13 cellular contexts compared by ENCODE assay signal in the genomic region with DNA sequence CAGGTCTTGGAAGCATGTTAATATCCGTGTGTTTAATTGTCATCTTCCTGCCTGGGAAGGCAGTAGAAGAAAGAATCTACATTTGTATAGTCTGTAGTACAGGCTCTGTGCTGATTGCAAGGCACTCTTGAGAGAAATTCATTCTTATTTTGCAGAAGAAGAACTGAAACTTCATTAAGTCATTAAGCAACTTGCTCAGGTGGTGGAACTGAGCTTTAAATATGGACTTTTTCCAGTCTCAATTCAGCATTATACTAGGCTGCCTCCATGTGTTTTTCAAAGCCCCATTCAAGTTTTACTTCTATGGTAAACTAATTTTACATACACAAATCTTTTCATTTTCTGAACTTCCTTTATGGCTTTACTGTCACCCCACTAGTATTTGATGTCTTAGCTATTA. TPM values are rescaled to one million over a fixed set of nuclear protein-coding genes. Genes with fewer than 3 reads are reported as not detected.
DNase-seq lines count a peak whose midpoint lies in the region; ATAC-seq, FAIRE-seq and TF ChIP-seq lines count a peak whose summit lies in the region.
"Had no signal": no experiment of that assay in that cellular context is flagged by ENCODE, and none has a peak within 500 bp of the region (broad histone marks: within the 10 kb centered on the region; RNA-seq: fewer than 3 reads in every experiment).

No MANE protein-coding gene starts in this region.

- H3K4me2 ChIP-seq in K562 (ENCODE audit: insufficient read depth, low read length): no peak overlapping the region

- peaks cover 90% of the 10 kb centered on the region for H3K79me2 ChIP-seq in K562 (ENCODE audit: control insufficient read depth, insufficient read depth, low read length)

- no peak for TF ChIP-seq CTCF in K562 (IDR thresholded peaks at IDR 0.05 in 2 of 3, conservative IDR thresholded peaks at IDR 0.05 in 1 of 3; ENCODE audit: insufficient read depth in 2 of 3, low read depth in 1 of 3, low read length in 3 of 3)
- no peak for TF ChIP-seq CTCF in Caco-2 (IDR thresholded peaks at IDR 0.05; ENCODE audit: insufficient read depth in 1 of 2, low read depth in 1 of 2, low read length in 1 of 2, severe bottlenecking in 1 of 2, unreplicated experiment in 1 of 2)
- no peak for TF ChIP-seq CTCF in chondrocyte (IDR thresholded peaks at IDR 0.05)

- intact Hi-C loops in K562 (cut with micrococcal nuclease) (no loop called here), left cardiac atrium (cut with DNase I) (no loop called here), Caco-2 (cut with micrococcal nuclease; ENCODE audit: unreplicated experiment) (no loop called here)

- H3K4me1 ChIP-seq in K562 (replicated peaks in 1 of 2; ENCODE audit: control insufficient read depth in 2 of 2, insufficient read depth in 2 of 2, low read length in 2 of 2): no peaks in the 10 kb centered on the region; a peak in 1 of 5 replicates
- H3K4me1 ChIP-seq in Caco-2: no peaks in the 10 kb centered on the region; the same call in 1 of the 2 replicates

- peaks cover 8% of the 10 kb centered on the region; the same call in 1 of the 2 replicates for H4K20me1 ChIP-seq in K562 (replicated peaks; ENCODE audit: control insufficient read depth, insufficient read depth, low read length)

- no peak for TF ChIP-seq POLR2A in K562 (conservative IDR thresholded peaks at IDR 0.05)

- H3K36me3 ChIP-seq in K562 (ENCODE audit: control insufficient read depth, insufficient read depth, low read length): peaks cover 58% of the 10 kb centered on the region
- H3K36me3 ChIP-seq in Caco-2 (ENCODE audit: control insufficient read depth, insufficient read depth, low read length): no peaks in the 10 kb centered on the region

- H2AFZ ChIP-seq in K562 (ENCODE audit: low read depth, low read length): no peak overlapping the region

- H3K4me1 Mint-ChIP-seq in Caco-2 (ENCODE audit: low read depth, unreplicated experiment): no peaks in the 10 kb centered on the region
- peaks cover 5% of the 10 kb centered on the region for H3K4me1 Mint-ChIP-seq in chondrocyte (ENCODE audit: low read depth)

- no TSS peak for BruUV-seq in K562 (replicated peaks; lab: Mats Ljungman, UMichigan)
- BruUV-seq in Caco-2 (replicated peaks; lab: Mats Ljungman, UMichigan): no TSS peak

- H3K36me3 Mint-ChIP-seq in Caco-2 (ENCODE audit: insufficient read depth, unreplicated experiment): peaks cover 30% of the 10 kb centered on the region
- H3K36me3 Mint-ChIP-seq in chondrocyte (ENCODE audit: low read depth): peaks cover 7% of the 10 kb centered on the region

- no peaks in the 10 kb centered on the region for H3K9me1 ChIP-seq in K562 (ENCODE audit: control insufficient read depth, insufficient read depth, low read length)

- H3K9me3 Mint-ChIP-seq in Caco-2 (ENCODE audit: unreplicated experiment) (no peaks in the 10 kb centered on the region), chondrocyte (ENCODE audit: low read depth) (no peaks in the 10 kb centered on the region)
- H3K9me3 Mint-ChIP-seq: activated T-cell treated with anti-CD3 and anti-CD28 coated beads, Interleukin-2, amount 50 U/mL, for 4 hours; stimulated activated effector memory CD8-positive, alpha-beta T cell treated with anti-CD3 and anti-CD28 coated beads, Interleukin-12 subunit alpha, Interleukin-12 subunit beta, amount 100 ng/mL, for 72 hours; T-helper 1 cell treated with Interleukin-12 subunit alpha and Interleukin-12 subunit beta and Interleukin-4 antibody, amounts not matched to agents 30 μg/mL and 1 μg/mL, for 36 hours had no signal

- DNase-seq in K562 (ENCODE audit: extremely low read depth in 1 of 4, low spot score in 3 of 4) (no peak), left cardiac atrium (no peak), Caco-2 (no peak), Ammon's horn (ENCODE audit: low spot score) (no peak), chondrocyte (ENCODE audit: low spot score) (no peak)
- DNase-seq: activated T-cell treated with anti-CD3 and anti-CD28 coated beads, Interleukin-2, amount 50 U/mL, for 4 hours; central memory CD4-positive, alpha-beta T cell; NCI-H2107 had no signal

- CTCF ChIA-PET in K562 (lab: Yijun Ruan, JAX; ENCODE audit: low intra/inter-chr PET ratio): no interaction called here
- CTCF ChIA-PET in Caco-2 (lab: Charles Lee): no interaction called here

- H3K27ac ChIP-seq in K562 (ENCODE audit: extremely low read depth, low read depth, low read length): no peak overlapping the region

- TF ChIP-seq RAD21 in K562 (CRISPR knock-in tag; conservative IDR thresholded peaks at IDR 0.05 in 1 of 2, IDR thresholded peaks at IDR 0.05 in 1 of 2): no peak

- in situ Hi-C loops in K562 (cut with MboI): no loop called here

- POLR2A ChIA-PET in K562 (lab: Yijun Ruan, JAX): interaction anchor here (0.5 to 1.1 kb wide), 2 partner anchors 19 to 268 kb away, joined by 3 read pairs; no protein-coding TSS in a partner anchor
- POLR2A ChIA-PET in Caco-2 (lab: Charles Lee): no interaction called here

- H3K27me3 Mint-ChIP-seq in Caco-2 (ENCODE audit: insufficient read depth, unreplicated experiment): no peaks in the 10 kb centered on the region
- H3K27me3 Mint-ChIP-seq in chondrocyte (ENCODE audit: low read depth): no peaks in the 10 kb centered on the region

- H3K27ac Mint-ChIP-seq in Caco-2 (ENCODE audit: unreplicated experiment) (no peak overlapping the region), chondrocyte (ENCODE audit: unreplicated experiment) (no peak overlapping the region)
- H3K27ac Mint-ChIP-seq: stimulated activated effector memory CD8-positive, alpha-beta T cell treated with anti-CD3 and anti-CD28 coated beads, Interleukin-12 subunit alpha, Interleukin-12 subunit beta, amount 100 ng/mL, for 72 hours; T-helper 1 cell treated with Interleukin-12 subunit alpha and Interleukin-12 subunit beta and Interleukin-4 antibody, amounts not matched to agents 30 μg/mL and 1 μg/mL, for 36 hours had no signal

- no peak for TF ChIP-seq EP300 in K562 (IDR thresholded peaks at IDR 0.05; ENCODE audit: low read length)

- H3K4me3 Mint-ChIP-seq in Caco-2 (ENCODE audit: unreplicated experiment) (no peak overlapping the region), chondrocyte (ENCODE audit: unreplicated experiment) (no peak overlapping the region)
- H3K4me3 Mint-ChIP-seq: activated T-cell treated with anti-CD3 and anti-CD28 coated beads, Interleukin-2, amount 50 U/mL, for 4 hours; stimulated activated effector memory CD8-positive, alpha-beta T cell treated with anti-CD3 and anti-CD28 coated beads, Interleukin-12 subunit alpha, Interleukin-12 subunit beta, amount 100 ng/mL, for 72 hours; T-helper 1 cell treated with Interleukin-12 subunit alpha and Interleukin-12 subunit beta and Interleukin-4 antibody, amounts not matched to agents 30 μg/mL and 1 μg/mL, for 36 hours had no signal

- H3K27me3 ChIP-seq in K562 (ENCODE audit: control insufficient read depth in 2 of 2, insufficient read depth in 2 of 2, low read length in 2 of 2): no peaks in the 10 kb centered on the region
- H3K27me3 ChIP-seq in Caco-2 (replicated peaks; ENCODE audit: control insufficient read depth, insufficient read depth, low read length): no peaks in the 10 kb centered on the region

- H3K9ac ChIP-seq in K562 (ENCODE audit: insufficient read depth in 1 of 2, low read depth in 2 of 2, low read length in 2 of 2): no peak overlapping the region

- FAIRE-seq in K562 (lab: Jason Lieb, UNC): peak; percentile 23

- ATAC-seq in GM18907 (IDR thresholded peaks at IDR 0.05; ENCODE audit: unreplicated experiment) (peak; percentile 91), GM21825 (IDR thresholded peaks at IDR 0.05; ENCODE audit: unreplicated experiment) (peak; percentile 89), HG03378 (IDR thresholded peaks at IDR 0.05; ENCODE audit: unreplicated experiment) (peak; percentile 94), K562 (no peak), left cardiac atrium (no peak)
- ATAC-seq: activated T-cell treated with anti-CD3 and anti-CD28 coated beads, Interleukin-2, amount 50 U/mL, for 4 hours; stimulated activated effector memory CD8-positive, alpha-beta T cell treated with anti-CD3 and anti-CD28 coated beads, Interleukin-12 subunit alpha, Interleukin-12 subunit beta, amount 100 ng/mL, for 72 hours had no signal

- 78% methylated on average over 1 of the region's 1 CpG for WGBS in K562 (ENCODE audit: insufficient coverage, low coverage, missing lambda C conversion rate)

- no peak overlapping the region for H3K4me3 ChIP-seq in K562
- H3K4me3 ChIP-seq in Caco-2 (ENCODE audit: low read depth, low read length): no peak overlapping the region

- H3K9me3 ChIP-seq in K562 (replicated peaks; ENCODE audit: control insufficient read depth, insufficient read depth, low read depth, low read length): no peaks in the 10 kb centered on the region
- no peaks in the 10 kb centered on the region for H3K9me3 ChIP-seq in Caco-2

TF ChIP-seq in K562, 482 proteins besides CTCF, POLR2A, EP300 and RAD21 (continues in another document):
- TF ChIP-seq FOXP1 (CRISPR knock-in tag; IDR thresholded peaks at IDR 0.05) (no peak), TARDBP (IDR thresholded peaks at IDR 0.05) (no peak), MAFF (IDR thresholded peaks at IDR 0.05; ENCODE audit: low read length) (no peak), CBX1 (IDR thresholded peaks at IDR 0.05; ENCODE audit: low read depth) (no peak)

RNA-seq across cellular contexts. Expression of a gene that starts 18.7 kb away (rescaled TPM):
- 123 and 395 TPM in 2 replicates for total RNA-seq in K562 (2011; cell fraction: chromatin; rRNA removed; ENCODE audit: low replicate concordance)
- 78.0 and 120 TPM in 2 replicates for total RNA-seq in K562 (2011; cell fraction: nucleolus; rRNA removed)
- 158 and 184 TPM in 2 replicates for total RNA-seq in K562 (2011; cell fraction: nucleoplasm; rRNA removed)
- 38.3 and 47.2 TPM in 2 replicates for total RNA-seq in K562 (2014; rRNA removed)
- 72.3 and 88.0 TPM in 2 replicates for total RNA-seq in K562 (2014; rRNA removed; fragmentation: Illumina TruSeq; extraction: Trizol)
- 53.3 and 55.5 TPM in 2 replicates for total RNA-seq in K562 (2015; rRNA removed; fragmentation: Illumina TruSeq; extraction: Trizol)
- 56.2 and 58.4 TPM in 2 replicates for total RNA-seq in K562 (2021)
- 67.3 and 74.3 TPM in 2 replicates for polyA plus RNA-seq in K562 (2011; rRNA removed)
- polyA plus RNA-seq in K562 (2011; cell fraction: cytosol; rRNA removed): 10.6 and 21.5 TPM in 2 replicates
- polyA plus RNA-seq in K562 (2011; cell fraction: nucleus; rRNA removed): 57.8 and 70.7 TPM in 2 replicates
- 16.8 and 21.0 TPM in 2 replicates for polyA plus RNA-seq in K562 (2012)
- polyA plus RNA-seq in K562 (2014; fragmentation: Illumina TruSeq; extraction: Trizol): 29.5 and 34.4 TPM in 2 replicates
- polyA plus RNA-seq in K562 (2014; fragmentation: Nextera tagmentation; extraction: Ambion mirVana): 10 to 100 TPM; 16.1 to 17.3 TPM
- polyA plus RNA-seq in K562 (2014; rRNA removed): 23.0 and 27.1 TPM in 2 replicates
- 196 and 226 TPM in 2 replicates for polyA minus RNA-seq in K562 (2011; rRNA and poly(A)+ RNA removed)
- 44.8 and 52.7 TPM in 2 replicates for polyA minus RNA-seq in K562 (2011; cell fraction: cytosol; rRNA and poly(A)+ RNA removed)
- polyA minus RNA-seq in K562 (2011; cell fraction: nucleus; rRNA and poly(A)+ RNA removed): 127 and 217 TPM in 2 replicates
- total RNA-seq in left cardiac atrium: 10 to 100 TPM; 25.0 to 36.6 TPM
- 57.6 and 62.3 TPM in 2 replicates for total RNA-seq in Caco-2 (2022)
- total RNA-seq in chondrocyte: 45.4 to 60.7 TPM (median 45.5 TPM) in 3 replicates

Comparison
In these comparisons a context has a peak if more than half of its experiments do, and no peak if none do; other contexts are left out.
1. ATAC-seq: peak in GM18907 (single experiment), GM21825 (single experiment) and HG03378 (single experiment); none in K562 (single experiment) and left cardiac atrium (0 of 2).